Comparison of ENCODE assay signal across 27 cellular contexts in genomic region chr15:38518084-38518483, GRCh38. TPM values are rescaled to one million over a fixed set of nuclear protein-coding genes. Genes with fewer than 3 reads are reported as not detected.
DNase-seq lines count a peak whose midpoint lies in the region; ATAC-seq lines count a peak whose summit lies in the region.
"Had no signal": no experiment of that assay in that cellular context is flagged by ENCODE, and none has a peak within 500 bp of the region (broad histone marks: within the 10 kb centered on the region; RNA-seq: fewer than 3 reads in every experiment).

No MANE protein-coding gene starts in this region.

- H3K9me3 Mint-ChIP-seq in activated CD4-positive, alpha-beta T cell treated with anti-CD3 and anti-CD28 coated beads, Interleukin-2, amount 10 ng/mL, durations not matched to agents 24 days and 14 days, result no peaks in the 10 kb centered on the region
- no peaks in the 10 kb centered on the region for H3K9me3 Mint-ChIP-seq in activated naive CD8-positive, alpha-beta T cell treated with anti-CD3 and anti-CD28 coated beads for 36 hours
- H3K9me3 Mint-ChIP-seq in natural killer cell treated with Interleukin-12 subunit alpha and Interleukin-12 subunit beta and Interleukin-15 and Interleukin-18, amount 100 ng/mL, for 72 hours, result no peaks in the 10 kb centered on the region
- H3K9me3 Mint-ChIP-seq: activated CD4-positive, alpha-beta T cell treated with anti-CD3 and anti-CD28 coated beads, Interleukin-2, amount 10 ng/mL, durations not matched to agents 7 days and 5 days; activated T-cell treated with anti-CD3 and anti-CD28 coated beads, Interleukin-2, amount 50 U/mL, for 4 hours; endodermal cell; memory B cell had no signal

- peaks cover 66% of the 10 kb centered on the region for H3K36me3 Mint-ChIP-seq in activated CD4-positive, alpha-beta T cell treated with anti-CD3 and anti-CD28 coated beads, Interleukin-2, amount 10 ng/mL, durations not matched to agents 24 days and 14 days (ENCODE audit: low read depth)
- peaks cover 26% of the 10 kb centered on the region for H3K36me3 Mint-ChIP-seq in activated naive CD8-positive, alpha-beta T cell treated with anti-CD3 and anti-CD28 coated beads for 36 hours
- H3K36me3 Mint-ChIP-seq in natural killer cell treated with Interleukin-12 subunit alpha and Interleukin-12 subunit beta and Interleukin-15 and Interleukin-18, amount 100 ng/mL, for 72 hours, result peaks cover 39% of the 10 kb centered on the region

- ATAC-seq in natural killer cell treated with Interleukin-12 subunit alpha and Interleukin-12 subunit beta and Interleukin-15 and Interleukin-18, amount 100 ng/mL, for 72 hours, result no peak
- ATAC-seq: HepG2, Panc1 had no signal

- DNase-seq in activated CD4-positive, alpha-beta T cell treated with anti-CD3 and anti-CD28 coated beads, Interleukin-2, amount 10 ng/mL, durations not matched to agents 24 days and 14 days, result no peak
- no peak for DNase-seq in activated CD4-positive, alpha-beta T cell treated with anti-CD3 and anti-CD28 coated beads, Interleukin-2, amount 50 U/mL, for 48 hours
- DNase-seq in HT1080 (ENCODE audit: low read depth) (peak; percentile 34), ACHN (no peak), HuH-7.5 (ENCODE audit: low spot score) (no peak)
- DNase-seq in activated naive CD8-positive, alpha-beta T cell treated with anti-CD3 and anti-CD28 coated beads for 36 hours, result no peak
- no peak for DNase-seq in natural killer cell treated with Interleukin-12 subunit alpha and Interleukin-12 subunit beta and Interleukin-15 and Interleukin-18, amount 100 ng/mL, for 72 hours (ENCODE audit: low spot score)
- no peak for DNase-seq in activated CD4-positive, alpha-beta T cell treated with anti-CD3 and anti-CD28 coated beads for 4 hours
- DNase-seq: activated CD4-positive, alpha-beta T cell treated with anti-CD3 and anti-CD28 coated beads, Interleukin-2, amount 10 ng/mL, durations not matched to agents 7 days and 5 days; activated T-cell treated with anti-CD3 and anti-CD28 coated beads, Interleukin-2, amount 50 U/mL, for 4 hours; adrenal gland; Caco-2; colonic mucosa; endodermal cell; GOT3; NCI-H1105 treated with DMSO at 0.1 percent for 48 hours; NCI-H2081 treated with DMSO at 0.1 percent for 48 hours; NCI-H510A; NK-92 treated with Interleukin-12 subunit alpha and Interleukin-12 subunit beta, amount 100 ng/mL, for 24 hours; SIG-M5; spleen; stimulated activated CD4-positive, alpha-beta T cell treated with anti-CD3 and anti-CD28 coated beads, Interleukin-4, amount 100 ng/mL, for 1 hour; stimulated activated naive CD4-positive, alpha-beta T cell treated with Interleukin-2 at 50 U/mL for 16 hours; tibial artery had no signal

- no peaks in the 10 kb centered on the region for H3K27me3 Mint-ChIP-seq in activated CD4-positive, alpha-beta T cell treated with anti-CD3 and anti-CD28 coated beads, Interleukin-2, amount 10 ng/mL, durations not matched to agents 24 days and 14 days
- H3K27me3 Mint-ChIP-seq in activated naive CD8-positive, alpha-beta T cell treated with anti-CD3 and anti-CD28 coated beads for 36 hours, result no peaks in the 10 kb centered on the region
- H3K27me3 Mint-ChIP-seq in natural killer cell treated with Interleukin-12 subunit alpha and Interleukin-12 subunit beta and Interleukin-15 and Interleukin-18, amount 100 ng/mL, for 72 hours, result no peaks in the 10 kb centered on the region
- H3K27me3 Mint-ChIP-seq: activated CD4-positive, alpha-beta T cell treated with anti-CD3 and anti-CD28 coated beads, Interleukin-2, amount 10 ng/mL, durations not matched to agents 7 days and 5 days; memory B cell had no signal

- intact Hi-C loops in activated CD4-positive, alpha-beta T cell treated with anti-CD3 and anti-CD28 coated beads, Interleukin-2, amount 10 ng/mL, durations not matched to agents 24 days and 14 days (cut with micrococcal nuclease), result no loop called here

- in situ Hi-C loops in ACHN (cut with HindIII; ENCODE audit: low pct_ligation_motif_present, low pct_unique_long_range_greater_than_20kb, low sequenced_read_pairs), result no loop called here

- peaks cover 36% of the 10 kb centered on the region for H3K4me1 Mint-ChIP-seq in activated CD4-positive, alpha-beta T cell treated with anti-CD3 and anti-CD28 coated beads, Interleukin-2, amount 10 ng/mL, durations not matched to agents 24 days and 14 days
- H3K4me1 Mint-ChIP-seq in activated naive CD8-positive, alpha-beta T cell treated with anti-CD3 and anti-CD28 coated beads for 36 hours, result peaks cover 41% of the 10 kb centered on the region
- peaks cover 47 to 54% of the 10 kb centered on the region in 2 donors for H3K4me1 Mint-ChIP-seq in natural killer cell treated with Interleukin-12 subunit alpha and Interleukin-12 subunit beta and Interleukin-15 and Interleukin-18, amount 100 ng/mL, for 72 hours (ENCODE audit: low read depth in 2 of 2)

- no peak overlapping the region for H3K4me3 Mint-ChIP-seq in activated CD4-positive, alpha-beta T cell treated with anti-CD3 and anti-CD28 coated beads, Interleukin-2, amount 10 ng/mL, durations not matched to agents 24 days and 14 days
- H3K4me3 Mint-ChIP-seq in activated naive CD8-positive, alpha-beta T cell treated with anti-CD3 and anti-CD28 coated beads for 36 hours, result no peak overlapping the region
- peak overlapping the region; percentile 22 for H3K4me3 Mint-ChIP-seq in natural killer cell treated with Interleukin-12 subunit alpha and Interleukin-12 subunit beta and Interleukin-15 and Interleukin-18, amount 100 ng/mL, for 72 hours
- H3K4me3 Mint-ChIP-seq: activated CD4-positive, alpha-beta T cell treated with anti-CD3 and anti-CD28 coated beads, Interleukin-2, amount 10 ng/mL, durations not matched to agents 7 days and 5 days; activated T-cell treated with anti-CD3 and anti-CD28 coated beads, Interleukin-2, amount 50 U/mL, for 4 hours; endodermal cell; memory B cell had no signal

- H3K27ac Mint-ChIP-seq in activated CD4-positive, alpha-beta T cell treated with anti-CD3 and anti-CD28 coated beads, Interleukin-2, amount 10 ng/mL, durations not matched to agents 24 days and 14 days, result peak overlapping the region; percentile 77
- H3K27ac Mint-ChIP-seq in activated naive CD8-positive, alpha-beta T cell treated with anti-CD3 and anti-CD28 coated beads for 36 hours, result peak overlapping the region; percentile 65
- peak overlapping the region; percentile 60 to 79 for H3K27ac Mint-ChIP-seq in natural killer cell treated with Interleukin-12 subunit alpha and Interleukin-12 subunit beta and Interleukin-15 and Interleukin-18, amount 100 ng/mL, for 72 hours
- H3K27ac Mint-ChIP-seq: activated CD4-positive, alpha-beta T cell treated with anti-CD3 and anti-CD28 coated beads, Interleukin-2, amount 10 ng/mL, durations not matched to agents 7 days and 5 days; endodermal cell; memory B cell had no signal

RNA-seq across cellular contexts. Expression of gene RASGRP1, which starts 46.5 kb away (rescaled TPM):
- 94.4 and 94.7 TPM in 2 replicates for total RNA-seq in activated CD4-positive, alpha-beta T cell treated with anti-CD3 and anti-CD28 coated beads, Interleukin-2, amount 10 ng/mL, durations not matched to agents 24 days and 14 days
- 0.13 and 0.53 TPM in 2 replicates for total RNA-seq in HT1080 (2014; rRNA removed; shearing (Covaris generic))
- polyA plus RNA-seq in HT1080 (2015; cell fraction: cytosol; rRNA removed), result 0.09 and 0.14 TPM in 2 replicates
- polyA plus RNA-seq in HT1080 (2015; cell fraction: nucleus; rRNA removed), result 0.08 and 0.12 TPM in 2 replicates
- total RNA-seq in activated naive CD8-positive, alpha-beta T cell treated with anti-CD3 and anti-CD28 coated beads for 36 hours, result 10 to 100 TPM; 42.7 to 46.6 TPM
- total RNA-seq in natural killer cell treated with Interleukin-12 subunit alpha and Interleukin-12 subunit beta and Interleukin-15 and Interleukin-18, amount 100 ng/mL, for 72 hours, result 100 to 1,000 TPM; 154 to 241 TPM
- polyA plus RNA-seq: HepG2 had no signal

Comparison
In these comparisons a context has a peak if more than half of its experiments do, and no peak if none do; other contexts are left out.
1. RNA of gene RASGRP1, which starts 46.5 kb away (total RNA-seq): 154 to 241 TPM in natural killer cell treated with Interleukin-12 subunit alpha and Interleukin-12 subunit beta and Interleukin-15 and Interleukin-18, amount 100 ng/mL, for 72 hours, 94.4 to 94.7 TPM in activated CD4-positive, alpha-beta T cell treated with anti-CD3 and anti-CD28 coated beads, Interleukin-2, amount 10 ng/mL, durations not matched to agents 24 days and 14 days and 42.7 to 46.6 TPM in activated naive CD8-positive, alpha-beta T cell treated with anti-CD3 and anti-CD28 coated beads for 36 hours; 0.13 to 0.53 TPM in HT1080; every median in the first group is over 10 times any median in the second.
2. Peak in every context shown above with its lines, with median percentiles within 50 percentile points of each other: H3K27ac Mint-ChIP-seq.